ENCODE assay signal across 8 cellular contexts in genomic region chr9:114484854-114485443, GRCh38. TPM values are rescaled to one million over a fixed set of nuclear protein-coding genes. Genes with fewer than 3 reads are reported as not detected.
A peak's percentile ranks its signal among the peaks of the same experiment; 100 is the strongest.
DNase-seq lines count a peak whose midpoint lies in the region; ATAC-seq and TF ChIP-seq lines count a peak whose summit lies in the region.

No MANE protein-coding gene starts in this region.

- CTCF ChIA-PET in Calu3 (lab: Charles Lee) (interaction anchor here (0.6 to 1.4 kb wide), 3 partner anchors 9 to 168 kb away, joined by 3 to 5 read pairs (median 4); no protein-coding TSS in a partner anchor), HEK293 (lab: Yijun Ruan, JAX) (interaction anchor here (0.7 to 6.6 kb wide), 8 partner anchors 22 to 313 kb away, joined by 3 to 128 read pairs (median 4); partner anchors contain the start of gene ATP6V1G1), RWPE1 (lab: Yijun Ruan, JAX) (interaction anchor here (0.5 to 1.1 kb wide), 7 partner anchors 11 to 215 kb away, joined by 3 to 5 read pairs (median 3); no protein-coding TSS in a partner anchor)

- H3K4me1 Mint-ChIP-seq in Calu3 (ENCODE audit: low read depth, unreplicated experiment) = peaks cover 23% of the 10 kb centered on the region

- BruUV-seq in Calu3 (replicated peaks; lab: Mats Ljungman, UMichigan) = no TSS peak

- POLR2A ChIA-PET in HEK293 (lab: Yijun Ruan, JAX) = interaction anchor here (0.6 to 1.5 kb wide), 5 partner anchors 92 to 168 kb away, joined by 3 to 5 read pairs (median 3); partner anchors contain the start of gene ATP6V1G1
- POLR2A ChIA-PET in RWPE1 (lab: Yijun Ruan, JAX; ENCODE audit: low non-redundant PET) = interaction anchor here (1.0 kb wide), 1 partner anchor 103 kb away, joined by 3 read pairs; the partner anchor contains the start of gene ATP6V1G1

- peaks cover 0 to 4% of the 10 kb centered on the region in 2 experiments; a peak in 1 of 3 replicates for H3K36me3 ChIP-seq in HEK293 (ENCODE audit: control insufficient read depth in 2 of 2, insufficient read depth in 1 of 2, low read length in 2 of 2)
- no peaks in the 10 kb centered on the region for H3K36me3 ChIP-seq in lower lobe of right lung

- TF ChIP-seq CTCF in Calu3 (IDR thresholded peaks at IDR 0.05; ENCODE audit: unreplicated experiment) (no peak), HEK293 (tag by site-specific recombination; IDR thresholded peaks at IDR 0.05) (no peak), RWPE1 (conservative IDR thresholded peaks at IDR 0.05; ENCODE audit: low read depth) (no peak), lower lobe of right lung (IDR thresholded peaks at IDR 0.05) (no peak)

- H3K9me3 Mint-ChIP-seq in Calu3 (ENCODE audit: low read depth, unreplicated experiment) = no peaks in the 10 kb centered on the region
- H3K9me3 Mint-ChIP-seq in activated naive CD4-positive, alpha-beta T cell treated with anti-CD3 and anti-CD28 coated beads, Interleukin-2, amount 50 U/mL, for 72 hours = peaks cover 3 to 6% of the 10 kb centered on the region in 2 donors

- H3K4me1 ChIP-seq in HEK293 (ENCODE audit: control insufficient read depth, insufficient read depth, low read length) (no peaks in the 10 kb centered on the region), lower lobe of right lung (no peaks in the 10 kb centered on the region)

- H3K36me3 Mint-ChIP-seq in Calu3 (ENCODE audit: insufficient read depth, unreplicated experiment) = no peaks in the 10 kb centered on the region
- peaks cover 5 to 7% of the 10 kb centered on the region in 2 donors for H3K36me3 Mint-ChIP-seq in activated naive CD4-positive, alpha-beta T cell treated with anti-CD3 and anti-CD28 coated beads, Interleukin-2, amount 50 U/mL, for 72 hours

- H3K9me3 ChIP-seq in HEK293 (ENCODE audit: control insufficient read depth, insufficient read depth, low read depth, low read length) (no peaks in the 10 kb centered on the region), lower lobe of right lung (no peaks in the 10 kb centered on the region)

- H3K27me3 ChIP-seq in lower lobe of right lung (ENCODE audit: low read depth) = no peaks in the 10 kb centered on the region

- no peaks in the 10 kb centered on the region for H3K27me3 Mint-ChIP-seq in Calu3 (ENCODE audit: unreplicated experiment)

- ATAC-seq in activated naive CD4-positive, alpha-beta T cell treated with anti-CD3 and anti-CD28 coated beads, Interleukin-2, amount 50 U/mL, for 72 hours = peak; percentile 91 to 92
- ATAC-seq in lower lobe of right lung = no peak

- H3K27ac Mint-ChIP-seq in Calu3 (ENCODE audit: unreplicated experiment) = no peak overlapping the region
- peak overlapping the region; percentile 77 to 80 for H3K27ac Mint-ChIP-seq in activated naive CD4-positive, alpha-beta T cell treated with anti-CD3 and anti-CD28 coated beads, Interleukin-2, amount 50 U/mL, for 72 hours

- peak; percentile 8 for DNase-seq in Calu3
- DNase-seq in RWPE1 (ENCODE audit: low spot score) = peak; percentile 94
- DNase-seq in activated naive CD4-positive, alpha-beta T cell treated with anti-CD3 and anti-CD28 coated beads, Interleukin-2, amount 50 U/mL, for 72 hours (ENCODE audit: low spot score in 2 of 2) = peak; percentile 52 to 81
- DNase-seq in stimulated activated CD4-positive, alpha-beta T cell treated with anti-CD3 and anti-CD28 coated beads, Interleukin-2, amount 100 ng/mL, for 4 hours (ENCODE audit: low read depth) = peak; percentile 41
- no peak for DNase-seq in lower lobe of right lung
- DNase-seq in DMS53 (lab: John Stamatoyannopoulos, UW) = no peak
- no peak for DNase-seq in D341Med (ENCODE audit: low spot score)

- intact Hi-C loops in Calu3 (cut with micrococcal nuclease; ENCODE audit: unreplicated experiment) = loop anchor here (5.0 to 10.0 kb wide), 2 partner anchors 50 to 102 kb away; partner anchors contain the start of gene ATP6V1G1
- intact Hi-C loops in lower lobe of right lung (cut with DNase I) = loop anchor here (10.0 kb wide), 1 partner anchor 170 kb away; the partner anchor contains the start of gene TEX53

- no peak overlapping the region for H3K4me3 Mint-ChIP-seq in Calu3 (ENCODE audit: low read depth, unreplicated experiment)

- H3K27ac ChIP-seq in HEK293 (ENCODE audit: extremely low read depth, low read depth, low read length) (no peak overlapping the region), RWPE1 (peak overlapping the region; percentile 75), lower lobe of right lung (no peak overlapping the region)

- H3K4me3 ChIP-seq in HEK293 (ENCODE audit: low read depth, low read length) = no peak overlapping the region
- H3K4me3 ChIP-seq in lower lobe of right lung = no peak overlapping the region

TF ChIP-seq in HEK293, 187 proteins besides CTCF, POLR2A, EP300 and RAD21:
- TF ChIP-seq ZNF658 (tag by site-specific recombination; IDR thresholded peaks at IDR 0.05) (no peak), ZNF768 (tag by site-specific recombination; IDR thresholded peaks at IDR 0.05) (peak; percentile 41; the same call in 1 of the 2 replicates)
TF ChIP-seq in HEK293: peak in this region for 1.

RNA-seq across cellular contexts. Expression of gene WHRN, which starts 20.3 kb away (rescaled TPM):
- total RNA-seq in Calu3 (2022) (3.6 and 4.9 TPM in 2 replicates), lower lobe of right lung (6.2 TPM)
- total RNA-seq in activated naive CD4-positive, alpha-beta T cell treated with anti-CD3 and anti-CD28 coated beads, Interleukin-2, amount 50 U/mL, for 72 hours = 1 to 10 TPM; 4.7 to 5.2 TPM

Comparison
In these comparisons a context has a peak if more than half of its experiments do, and no peak if none do; other contexts are left out.
1. DNase-seq: peak in Calu3 (single experiment), RWPE1 (single experiment), activated naive CD4-positive, alpha-beta T cell treated with anti-CD3 and anti-CD28 coated beads, Interleukin-2, amount 50 U/mL, for 72 hours (2 of 2) and stimulated activated CD4-positive, alpha-beta T cell treated with anti-CD3 and anti-CD28 coated beads, Interleukin-2, amount 100 ng/mL, for 4 hours (single experiment); none in lower lobe of right lung (single experiment), DMS53 (single experiment) and D341Med (single experiment).
2. ATAC-seq: peak in activated naive CD4-positive, alpha-beta T cell treated with anti-CD3 and anti-CD28 coated beads, Interleukin-2, amount 50 U/mL, for 72 hours (2 of 2); none in lower lobe of right lung (0 of 2).